ENCODE assay signal across 14 cellular contexts in the genomic region with DNA sequence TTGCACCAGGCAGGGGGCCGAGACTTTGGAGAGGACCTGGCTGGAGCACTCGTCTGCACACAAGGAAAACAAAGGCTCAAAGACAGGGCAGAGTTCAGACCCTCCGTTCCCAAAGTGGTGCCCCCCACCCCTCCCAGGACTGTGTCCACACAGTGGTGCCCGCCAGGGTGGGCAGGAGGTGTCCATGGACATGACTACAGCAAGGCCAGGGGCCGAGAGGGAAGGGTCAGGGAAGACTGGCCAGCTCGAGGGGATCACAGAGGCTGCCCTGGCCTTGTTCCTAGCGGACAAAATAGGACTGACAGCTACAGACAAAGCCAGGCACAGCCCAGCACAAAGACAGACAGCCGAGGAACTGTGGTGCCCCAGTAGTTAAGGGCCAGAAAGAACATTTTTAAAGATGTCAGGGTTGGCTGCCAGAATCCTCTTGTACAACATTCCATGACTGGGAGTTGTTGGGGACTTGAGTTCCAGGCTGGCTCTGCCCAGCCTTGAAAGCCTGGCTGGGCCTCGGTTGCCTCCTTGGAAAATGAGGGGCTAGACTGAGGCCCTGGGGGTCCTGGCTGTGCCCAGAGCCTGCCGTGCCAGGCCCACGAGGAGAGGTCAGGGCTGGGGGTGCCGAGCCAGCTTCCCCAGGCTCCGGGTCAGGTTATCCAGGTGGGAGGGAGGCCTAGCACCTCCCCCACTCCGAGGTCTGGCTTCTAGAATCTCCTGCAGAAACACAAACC.
DNase-seq lines count a peak whose midpoint lies in the region; ATAC-seq and TF ChIP-seq lines count a peak whose summit lies in the region.
"Had no signal": no experiment of that assay in that cellular context is flagged by ENCODE, and none has a peak within 500 bp of the region (broad histone marks: within the 10 kb centered on the region; RNA-seq: fewer than 3 reads in every experiment).

No MANE protein-coding gene starts in this region.

- no peaks in the 10 kb centered on the region for H3K27me3 Mint-ChIP-seq in WTC11 (ENCODE audit: low read depth)

- no peaks in the 10 kb centered on the region for H3K27me3 ChIP-seq in gastroesophageal sphincter
- H3K27me3 ChIP-seq in transverse colon: no peaks in the 10 kb centered on the region
- H3K27me3 ChIP-seq: adrenal gland had no signal

- H3K9me3 ChIP-seq in gastroesophageal sphincter (peaks cover 0 to 5% (median 0%) of the 10 kb centered on the region in 3 donors), mucosa of descending colon (no peaks in the 10 kb centered on the region), transverse colon (no peaks in the 10 kb centered on the region)
- H3K9me3 ChIP-seq: adrenal gland had no signal

- CTCF ChIA-PET in WTC11 (lab: Charles Lee): interaction anchor here (0.9 to 2.3 kb wide), 2 partner anchors 9 to 125 kb away, joined by 4 to 7 read pairs; no protein-coding TSS in a partner anchor

- TF ChIP-seq CTCF in WTC11 (IDR thresholded peaks at IDR 0.05): no peak
- peak in 2 of 4 experiments; percentile 40 to 56 for TF ChIP-seq CTCF in gastroesophageal sphincter (IDR thresholded peaks at IDR 0.05)
- TF ChIP-seq CTCF in mucosa of descending colon (IDR thresholded peaks at IDR 0.05): no peak
- TF ChIP-seq CTCF in transverse colon (IDR thresholded peaks at IDR 0.05): no peak

- no peaks in the 10 kb centered on the region for H3K36me3 ChIP-seq in gastroesophageal sphincter
- no peaks in the 10 kb centered on the region for H3K36me3 ChIP-seq in mucosa of descending colon (ENCODE audit: low read depth)
- H3K36me3 ChIP-seq in transverse colon: no peaks in the 10 kb centered on the region
- H3K36me3 ChIP-seq: adrenal gland had no signal

- TF ChIP-seq POLR2A in gastroesophageal sphincter (IDR thresholded peaks at IDR 0.05): no peak
- no peak for TF ChIP-seq POLR2A in transverse colon (IDR thresholded peaks at IDR 0.05)

- H3K27ac ChIP-seq in gastroesophageal sphincter (peak overlapping the region; percentile 39 to 83 (median 80)), transverse colon (peak overlapping the region in 3 of 4 donors; percentile 39 to 51 (median 47))

- no peak overlapping the region for H3K4me3 Mint-ChIP-seq in WTC11
- H3K4me3 Mint-ChIP-seq: naive thymus-derived CD8-positive, alpha-beta T cell had no signal

- no peaks in the 10 kb centered on the region for H3K36me3 Mint-ChIP-seq in WTC11

- H3K9me3 Mint-ChIP-seq in WTC11: peaks cover 6% of the 10 kb centered on the region

- H3K4me3 ChIP-seq in gastroesophageal sphincter (no peak overlapping the region), mucosa of descending colon (no peak overlapping the region), transverse colon (no peak overlapping the region)
- H3K4me3 ChIP-seq: adrenal gland had no signal

- POLR2A ChIA-PET in WTC11 (lab: Charles Lee): no interaction called here

- WGBS in gastroesophageal sphincter (ENCODE audit: low coverage in 1 of 2), 2 donors: 50 to 60% methylated on average over 1 to 4 of the region's 14 CpGs
- WGBS in transverse colon (ENCODE audit: low coverage in 1 of 2), 2 donors: 70 to 76% methylated on average over 5 to 14 of the region's 14 CpGs

- in situ Hi-C loops in transverse colon (cut with MboI; ENCODE audit: low pct_ligation_motif_present in 1 of 4, low pct_unique_long_range_greater_than_20kb in 1 of 4, low sequenced_read_pairs in 3 of 4): no loop called here

- DNase-seq in WTC11 (ENCODE audit: low spot score): peak; percentile 7
- DNase-seq in mucosa of descending colon: peak in 2 of 3 donors; percentile 14 to 36
- DNase-seq in transverse colon: peak; percentile 4
- no peak for DNase-seq in MV-4-11 (lab: John Stamatoyannopoulos, UW)
- DNase-seq in NCI-H146 treated with DMSO at 0.1 percent for 48 hours (lab: John Stamatoyannopoulos, UW; ENCODE audit: unreplicated experiment): no peak
- DNase-seq: activated T-cell treated with anti-CD3 and anti-CD28 coated beads, Interleukin-2, amount 50 U/mL, for 48 hours; NCI-H1417; NCI-H345; stimulated activated CD4-positive, alpha-beta T cell treated with anti-CD3 and anti-CD28 coated beads, Interleukin-4, amount 100 ng/mL, for 24 hours had no signal

- 0 out of 2 replicates have a peak, but pooled peaks cover 2% of the 10 kb centered on the region for H3K4me1 Mint-ChIP-seq in WTC11

- TF ChIP-seq EP300 in gastroesophageal sphincter (IDR thresholded peaks at IDR 0.05) (no peak), transverse colon (IDR thresholded peaks at IDR 0.05; ENCODE audit: low read depth) (no peak)

- ATAC-seq in WTC11: no peak
- ATAC-seq in gastroesophageal sphincter: peak; percentile 66
- ATAC-seq in mucosa of descending colon: no peak
- ATAC-seq in GM21717 (IDR thresholded peaks at IDR 0.05; ENCODE audit: unreplicated experiment): no peak
- ATAC-seq: naive thymus-derived CD8-positive, alpha-beta T cell; sciatic nerve had no signal

- H3K27ac Mint-ChIP-seq in WTC11: peak overlapping the region; percentile 60

- intact Hi-C loops in mucosa of descending colon (cut with DNase I, micrococcal nuclease): no loop called here
- intact Hi-C loops in transverse colon (cut with DNase I; ENCODE audit: low total_unique reads): no loop called here

- H3K4me1 ChIP-seq in gastroesophageal sphincter (peaks cover 0 to 60% (median 11%) of the 10 kb centered on the region in 3 donors), mucosa of descending colon (ENCODE audit: low read depth) (no peaks in the 10 kb centered on the region), transverse colon (peaks cover 0 to 16% (median 4%) of the 10 kb centered on the region in 4 donors)

TF ChIP-seq in WTC11, 78 proteins besides CTCF, POLR2A, EP300 and RAD21:
- TF ChIP-seq NFYB (CRISPR knock-in tag; conservative IDR thresholded peaks at IDR 0.05; ENCODE audit: low read depth): no peak
- no peak for TF ChIP-seq JAZF1 (CRISPR knock-in tag; IDR thresholded peaks at IDR 0.05)
- TF ChIP-seq CREM (CRISPR knock-in tag; IDR thresholded peaks at IDR 0.05): no peak
- TF ChIP-seq EMX1 (CRISPR knock-in tag; IDR thresholded peaks at IDR 0.05): no peak
TF ChIP-seq in WTC11: peak in this region for 0.

Comparison
In these comparisons a context has a peak if more than half of its experiments do, and no peak if none do; other contexts are left out.
1. DNase-seq: peak in WTC11 (single experiment), mucosa of descending colon (2 of 3) and transverse colon (single experiment); none in MV-4-11 (single experiment) and NCI-H146 treated with DMSO at 0.1 percent for 48 hours (single experiment).